8 cellular contexts compared by ENCODE assay signal in the genomic region with DNA sequence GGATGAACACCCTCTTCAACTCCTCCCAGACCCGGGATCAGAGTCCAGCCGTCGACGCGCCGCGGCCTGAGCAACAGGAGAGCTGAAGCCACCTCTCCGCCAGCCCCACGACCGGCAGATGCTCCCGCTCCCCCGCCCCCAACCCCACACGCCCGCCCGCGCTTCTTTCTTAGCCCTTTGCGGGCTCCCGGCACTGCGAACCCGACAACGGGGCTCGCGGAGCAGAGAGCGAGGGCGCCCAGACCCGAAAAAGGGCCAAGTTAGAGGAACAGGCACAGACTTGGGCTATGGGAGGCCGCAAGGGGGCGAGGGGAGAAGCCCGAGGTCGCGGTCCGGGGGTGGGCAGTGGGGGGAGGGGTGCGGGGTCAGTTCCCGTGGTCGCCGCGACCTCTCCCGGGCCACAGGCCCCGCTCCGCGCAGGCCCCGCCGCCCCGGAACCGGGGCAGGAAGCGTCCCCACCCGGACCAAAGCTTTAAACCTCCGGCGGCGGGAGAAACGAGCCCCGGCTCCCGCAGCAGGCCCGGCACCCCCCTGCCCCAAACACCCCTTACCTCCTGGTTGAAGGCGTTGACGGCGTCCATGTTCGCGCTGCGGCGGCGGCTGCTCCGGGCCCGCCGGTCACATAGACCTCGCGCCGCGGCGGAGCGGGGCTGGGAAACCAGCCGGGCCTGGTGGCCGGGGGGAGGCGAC. TPM values are rescaled to one million over a fixed set of nuclear protein-coding genes. Genes with fewer than 3 reads are reported as not detected.
A peak's percentile ranks its signal among the peaks of the same experiment; 100 is the strongest.
DNase-seq lines count a peak whose midpoint lies in the region; ATAC-seq and TF ChIP-seq lines count a peak whose summit lies in the region.

No MANE protein-coding gene starts in this region.

- H3K9me3 ChIP-seq in neuron (ENCODE audit: low read length) (peaks cover 3% of the 10 kb centered on the region), tibial nerve (no peaks in the 10 kb centered on the region)

- peak overlapping the region; percentile 50 for H2AFZ ChIP-seq in neuron (ENCODE audit: low read depth, low read length)

- no peak for TF ChIP-seq EP300 in tibial nerve (IDR thresholded peaks at IDR 0.05)

- no peaks in the 10 kb centered on the region for H3K27me3 Mint-ChIP-seq in activated T-helper 17 cell treated with anti-CD3 and anti-CD28 coated beads, Interleukin-2, amount 50 U/mL, for 72 hours

- H3K36me3 ChIP-seq in neuron (ENCODE audit: insufficient read depth, low read length) (peaks cover 6% of the 10 kb centered on the region), tibial nerve (no peaks in the 10 kb centered on the region)

- H3K27ac Mint-ChIP-seq in activated T-helper 17 cell treated with anti-CD3 and anti-CD28 coated beads, Interleukin-2, amount 50 U/mL, for 72 hours, result peak overlapping the region; percentile 62

- TF ChIP-seq POLR2A in tibial nerve (IDR thresholded peaks at IDR 0.05), result no peak

- peak; percentile 20 for ATAC-seq in HG02763 (IDR thresholded peaks at IDR 0.05; ENCODE audit: unreplicated experiment)
- ATAC-seq in activated T-helper 17 cell treated with anti-CD3 and anti-CD28 coated beads, Interleukin-2, amount 50 U/mL, for 72 hours (replicated peaks), result peak; percentile 25

- no peaks in the 10 kb centered on the region for H3K9me3 Mint-ChIP-seq in activated T-helper 17 cell treated with anti-CD3 and anti-CD28 coated beads, Interleukin-2, amount 50 U/mL, for 72 hours

- DNase-seq in NCI-H1436 (lab: John Stamatoyannopoulos, UW) (peak; percentile 8), NCI-H1436 treated with DMSO at 0.1 percent for 48 hours (lab: John Stamatoyannopoulos, UW) (no peak), NOMO-1 treated with dmso at 0.1 percent for 144 hours (lab: John Stamatoyannopoulos, UW; ENCODE audit: unreplicated experiment) (peak; percentile 19), fibroblast of the aortic adventitia (ENCODE audit: low read depth) (no peak), tibial nerve (ENCODE audit: low spot score in 2 of 2) (no peak)

- peak overlapping the region; percentile 80 to 98 (median 97) for H3K27ac ChIP-seq in tibial nerve

- no peaks in the 10 kb centered on the region for H3K4me1 Mint-ChIP-seq in activated T-helper 17 cell treated with anti-CD3 and anti-CD28 coated beads, Interleukin-2, amount 50 U/mL, for 72 hours

- no peaks in the 10 kb centered on the region for H3K27me3 ChIP-seq in neuron (ENCODE audit: insufficient read depth, low read length)
- H3K27me3 ChIP-seq in tibial nerve, result no peaks in the 10 kb centered on the region

- TF ChIP-seq CTCF in fibroblast of the aortic adventitia (IDR thresholded peaks at IDR 0.05; ENCODE audit: insufficient read depth, low read length) (peak; percentile 14), tibial nerve (IDR thresholded peaks at IDR 0.05) (no peak)

- WGBS in tibial nerve, 2 donors, result 0% methylated on average over 17 to 48 of the region's 74 CpGs

- H3K4me1 ChIP-seq in neuron (ENCODE audit: insufficient read depth, low read length) (peaks cover 29% of the 10 kb centered on the region), tibial nerve (peaks cover 0 to 49% (median 29%) of the 10 kb centered on the region in 4 donors)

- H3K4me3 ChIP-seq in fibroblast of the aortic adventitia (ENCODE audit: low read depth, low read length), result peak overlapping the region; percentile 76
- H3K4me3 ChIP-seq in neuron (ENCODE audit: low read length), result peak overlapping the region; percentile 63
- H3K4me3 ChIP-seq in tibial nerve, result peak overlapping the region; percentile 81 to 100 (median 88)

- peaks cover 8% of the 10 kb centered on the region for H3K36me3 Mint-ChIP-seq in activated T-helper 17 cell treated with anti-CD3 and anti-CD28 coated beads, Interleukin-2, amount 50 U/mL, for 72 hours (ENCODE audit: low read depth)

- H3K4me3 Mint-ChIP-seq in activated T-helper 17 cell treated with anti-CD3 and anti-CD28 coated beads, Interleukin-2, amount 50 U/mL, for 72 hours, result no peak overlapping the region

RNA-seq across cellular contexts. Expression of a gene that starts 0.7 kb away (rescaled TPM):
- 10 to 100 TPM; 33.0 to 46.7 TPM for total RNA-seq in activated T-helper 17 cell treated with anti-CD3 and anti-CD28 coated beads, Interleukin-2, amount 50 U/mL, for 72 hours
- 4.5 and 14.5 TPM in 2 replicates for total RNA-seq in fibroblast of the aortic adventitia (ENCODE audit: low replicate concordance)
- total RNA-seq in tibial nerve, result 10 to 100 TPM; 13.2 to 23.2 (median 17.6) TPM

Comparison
In these comparisons a context has a peak if more than half of its experiments do, and no peak if none do; other contexts are left out.
1. DNase-seq: peak in NCI-H1436 (single experiment) and NOMO-1 treated with dmso at 0.1 percent for 144 hours (single experiment); none in NCI-H1436 treated with DMSO at 0.1 percent for 48 hours (single experiment), fibroblast of the aortic adventitia (single experiment) and tibial nerve (0 of 2).
2. Peak in every context shown above with its lines, with median percentiles within 50 percentile points of each other: H3K4me3 ChIP-seq.